In genomic region chr5:137091473-137091872, GRCh38 we compare ENCODE assay signal across 13 cellular contexts.
DNase-seq lines count a peak whose midpoint lies in the region; ATAC-seq, FAIRE-seq and TF ChIP-seq lines count a peak whose summit lies in the region.
"Had no signal": no experiment of that assay in that cellular context is flagged by ENCODE, and none has a peak within 500 bp of the region (broad histone marks: within the 10 kb centered on the region; RNA-seq: fewer than 3 reads in every experiment).

No MANE protein-coding gene starts in this region.

- no peaks in the 10 kb centered on the region for H3K27me3 Mint-ChIP-seq in chondrocyte (ENCODE audit: low read depth)
- H3K27me3 Mint-ChIP-seq: activated naive CD4-positive, alpha-beta T cell treated with anti-CD3 and anti-CD28 coated beads, Interleukin-2, amount 10 ng/mL, durations not matched to agents 7 days and 5 days had no signal

- H3K27ac Mint-ChIP-seq in chondrocyte (ENCODE audit: unreplicated experiment): no peak overlapping the region
- H3K27ac Mint-ChIP-seq: activated naive CD4-positive, alpha-beta T cell treated with anti-CD3 and anti-CD28 coated beads, Interleukin-2, amount 10 ng/mL, durations not matched to agents 7 days and 5 days had no signal

- no peak for TF ChIP-seq POLR2A in GM12892 (IDR thresholded peaks at IDR 0.05; ENCODE audit: low read depth, low read length)

- H3K4me3 ChIP-seq in epithelial cell of esophagus (ENCODE audit: low read length): no peak overlapping the region
- H3K4me3 ChIP-seq: esophagus squamous epithelium, stomach had no signal

- no peak for TF ChIP-seq CTCF in epithelial cell of esophagus (IDR thresholded peaks at IDR 0.05; ENCODE audit: insufficient read depth, low read depth, low read length, missing control alignments)
- no peak for TF ChIP-seq CTCF in chondrocyte (IDR thresholded peaks at IDR 0.05)

- H3K9me3 Mint-ChIP-seq in chondrocyte (ENCODE audit: low read depth): no peaks in the 10 kb centered on the region
- H3K9me3 Mint-ChIP-seq: activated naive CD4-positive, alpha-beta T cell treated with anti-CD3 and anti-CD28 coated beads, Interleukin-2, amount 10 ng/mL, durations not matched to agents 7 days and 5 days had no signal

- intact Hi-C loops in Right ventricle myocardium inferior (cut with DNase I) (no loop called here), cardiac septum (cut with DNase I) (no loop called here)

- ATAC-seq in Right ventricle myocardium inferior: peak; percentile 50
- no peak for ATAC-seq in HG02840 (IDR thresholded peaks at IDR 0.05; ENCODE audit: low FRiP score, unreplicated experiment)
- ATAC-seq: sciatic nerve had no signal

- H3K4me1 Mint-ChIP-seq in chondrocyte (ENCODE audit: low read depth): peaks cover 17% of the 10 kb centered on the region
- H3K4me1 Mint-ChIP-seq: activated naive CD4-positive, alpha-beta T cell treated with anti-CD3 and anti-CD28 coated beads, Interleukin-2, amount 10 ng/mL, durations not matched to agents 7 days and 5 days had no signal

- no peak for FAIRE-seq in GM12892 (lab: Jason Lieb, UNC)

- H3K36me3 Mint-ChIP-seq in chondrocyte (ENCODE audit: low read depth): no peaks in the 10 kb centered on the region
- H3K36me3 Mint-ChIP-seq: activated naive CD4-positive, alpha-beta T cell treated with anti-CD3 and anti-CD28 coated beads, Interleukin-2, amount 10 ng/mL, durations not matched to agents 7 days and 5 days had no signal

- DNase-seq in Right ventricle myocardium inferior (ENCODE audit: missing footprints) (no peak), cardiac septum (ENCODE audit: low spot score) (no peak), NCI-H345 treated with DMSO at 0.1 percent for 48 hours (lab: John Stamatoyannopoulos, UW; ENCODE audit: unreplicated experiment) (peak; percentile 93), epithelial cell of esophagus (ENCODE audit: low read depth) (peak; percentile 54), retina (peak; percentile 51), chondrocyte (ENCODE audit: low spot score) (no peak), GM12892 (ENCODE audit: insufficient read length) (no peak)
- DNase-seq: activated naive CD4-positive, alpha-beta T cell treated with anti-CD3 and anti-CD28 coated beads, Interleukin-2, amount 10 ng/mL, durations not matched to agents 7 days and 5 days; esophagus squamous epithelium; NCI-H1694 treated with DMSO at 0.1 percent for 48 hours; stomach had no signal

- no peak overlapping the region for H3K4me3 Mint-ChIP-seq in chondrocyte (ENCODE audit: unreplicated experiment)
- H3K4me3 Mint-ChIP-seq: activated naive CD4-positive, alpha-beta T cell treated with anti-CD3 and anti-CD28 coated beads, Interleukin-2, amount 10 ng/mL, durations not matched to agents 7 days and 5 days had no signal

Comparison
In these comparisons a context has a peak if more than half of its experiments do, and no peak if none do; other contexts are left out.
1. DNase-seq: peak in NCI-H345 treated with DMSO at 0.1 percent for 48 hours (single experiment), epithelial cell of esophagus (single experiment) and retina (single experiment); none in Right ventricle myocardium inferior (single experiment), cardiac septum (single experiment), chondrocyte (single experiment) and GM12892 (single experiment).